ENCODE assay signal across 11 cellular contexts in genomic region chr1:210302501-210302900, GRCh38.
"Had no signal": no experiment of that assay in that cellular context is flagged by ENCODE, and none has a peak within 500 bp of the region (broad histone marks: within the 10 kb centered on the region; RNA-seq: fewer than 3 reads in every experiment).

No MANE protein-coding gene starts in this region.

- DNase-seq: activated CD4-positive, alpha-beta memory T cell treated with anti-CD3 and anti-CD28 coated beads for 36 hours; activated CD4-positive, alpha-beta T cell treated with anti-CD3 and anti-CD28 coated beads for 1 hour; activated gamma-delta T cell treated with Interleukin-2 at 50 U/mL for 16 hours; activated naive CD8-positive, alpha-beta T cell treated with anti-CD3 and anti-CD28 coated beads for 36 hours; activated T-cell treated with anti-CD3 and anti-CD28 coated beads, Interleukin-2, amount 50 U/mL, for 72 hours; effector CD4-positive, alpha-beta T cell; foreskin melanocyte; immature natural killer cell; left colon; mammary epithelial cell; thyroid gland had no signal

- ATAC-seq: activated T-cell treated with anti-CD3 and anti-CD28 coated beads, Interleukin-2, amount 50 U/mL, for 72 hours; left colon had no signal
